ENCODE assay signal across 29 cellular contexts in genomic region chr4:111048316-111048715, GRCh38.
"Had no signal": no experiment of that assay in that cellular context is flagged by ENCODE, and none has a peak within 500 bp of the region (broad histone marks: within the 10 kb centered on the region; RNA-seq: fewer than 3 reads in every experiment).

No MANE protein-coding gene starts in this region.

- H3K27ac Mint-ChIP-seq: naive thymus-derived CD4-positive, alpha-beta T cell; natural killer cell; nephron; neural progenitor cell; stimulated activated naive B cell treated with anti-CD40 and anti-IgM and Interleukin-4, amounts not matched to agents 10 μg/mL and 1 μg/mL and 100 μg/mL, for 72 hours; stimulated activated naive CD8-positive, alpha-beta T cell treated with anti-CD3 and anti-CD28 coated beads, Interleukin-15, Interleukin-2, amounts not matched to agents 100 ng/mL and 50 ng/mL, for 24 hours had no signal

- H3K4me2 ChIP-seq: neural progenitor cell, smooth muscle cell had no signal

- DNase-seq: naive thymus-derived CD4-positive, alpha-beta T cell; natural killer cell; nucleus accumbens; pancreas; right cardiac atrium; right lobe of liver; spleen; stimulated activated CD4-positive, alpha-beta T cell treated with anti-CD3 and anti-CD28 coated beads, Interleukin-12 subunit alpha, Interleukin-12 subunit beta, amount 100 ng/mL, for 4 hours; stimulated activated CD4-positive, alpha-beta T cell treated with anti-CD3 and anti-CD28 coated beads, Interleukin-1b, Interleukin-23, amount 100 ng/mL, for 48 hours; stimulated activated CD4-positive, alpha-beta T cell treated with anti-CD3 and anti-CD28 coated beads, Interleukin-4, amount 100 ng/mL, for 1 hour; stimulated activated CD4-positive, alpha-beta T cell treated with anti-CD3 and anti-CD28 coated beads, Interleukin-4, amount 100 ng/mL, for 4 hours; stimulated activated CD8-positive, alpha-beta memory T cell treated with anti-CD3 and anti-CD28 coated beads, Interleukin-4, amount 100 ng/mL, for 48 hours; stimulated activated naive B cell treated with anti-CD40 and anti-IgM and Interleukin-4, amounts not matched to agents 10 μg/mL and 1 μg/mL and 100 μg/mL, for 72 hours; stimulated activated naive CD4-positive, alpha-beta T cell treated with Interleukin-2 at 50 U/mL for 16 hours; stomach; thyroid gland; trophoblast cell; upper lobe of left lung had no signal

- H3K36me3 Mint-ChIP-seq: neural progenitor cell; stimulated activated naive B cell treated with anti-CD40 and anti-IgM and Interleukin-4, amounts not matched to agents 10 μg/mL and 1 μg/mL and 100 μg/mL, for 72 hours had no signal

- H3K36me3 ChIP-seq: neural progenitor cell, neutrophil, pancreas, prostate gland, right lobe of liver, spleen, stomach, thoracic aorta, thyroid gland, tibial nerve, upper lobe of left lung, vagina had no signal

- H3K4me1 ChIP-seq: neural progenitor cell, pancreas, prostate gland, right lobe of liver, spleen, stomach, thyroid gland, tibial nerve, upper lobe of left lung, vagina had no signal

- H3K27me3 Mint-ChIP-seq: naive thymus-derived CD4-positive, alpha-beta T cell; stimulated activated naive B cell treated with anti-CD40 and anti-IgM and Interleukin-4, amounts not matched to agents 10 μg/mL and 1 μg/mL and 100 μg/mL, for 72 hours; stimulated activated naive CD8-positive, alpha-beta T cell treated with anti-CD3 and anti-CD28 coated beads, Interleukin-15, Interleukin-2, amounts not matched to agents 100 ng/mL and 50 ng/mL, for 24 hours had no signal

- H3K4me3 Mint-ChIP-seq: naive thymus-derived CD4-positive, alpha-beta T cell; natural killer cell; nephron; neural progenitor cell; stimulated activated naive B cell treated with anti-CD40 and anti-IgM and Interleukin-4, amounts not matched to agents 10 μg/mL and 1 μg/mL and 100 μg/mL, for 72 hours; stimulated activated naive CD8-positive, alpha-beta T cell treated with anti-CD3 and anti-CD28 coated beads, Interleukin-15, Interleukin-2, amounts not matched to agents 100 ng/mL and 50 ng/mL, for 24 hours had no signal

- H3K9ac ChIP-seq: neural progenitor cell had no signal

- FAIRE-seq: pancreas, urothelium cell line had no signal

- H3K4me1 Mint-ChIP-seq: natural killer cell; nephron; neural progenitor cell; stimulated activated naive B cell treated with anti-CD40 and anti-IgM and Interleukin-4, amounts not matched to agents 10 μg/mL and 1 μg/mL and 100 μg/mL, for 72 hours had no signal

- H3K27ac ChIP-seq: neural progenitor cell, neutrophil, pancreas, prostate gland, right lobe of liver, skin epidermis, spleen, stomach, thoracic aorta, thyroid gland, tibial nerve, upper lobe of left lung, vagina had no signal

- H3K4me3 ChIP-seq: neural progenitor cell, pancreas, prostate gland, right lobe of liver, skin epidermis, smooth muscle cell, spleen, stomach, thoracic aorta, thyroid gland, tibial nerve, upper lobe of left lung, vagina had no signal

- H2AFZ ChIP-seq: neural progenitor cell had no signal

- H3K27me3 ChIP-seq: neural progenitor cell, neutrophil, pancreas, right lobe of liver, spleen, stomach, thyroid gland, tibial nerve, upper lobe of left lung, vagina had no signal

- ATAC-seq: naive thymus-derived CD4-positive, alpha-beta T cell; natural killer cell; pancreas; right cardiac atrium; right lobe of liver had no signal

- H3K9me3 ChIP-seq: neutrophil, pancreas, prostate gland, right lobe of liver, thoracic aorta, thyroid gland, vagina had no signal
